In the genomic region with DNA sequence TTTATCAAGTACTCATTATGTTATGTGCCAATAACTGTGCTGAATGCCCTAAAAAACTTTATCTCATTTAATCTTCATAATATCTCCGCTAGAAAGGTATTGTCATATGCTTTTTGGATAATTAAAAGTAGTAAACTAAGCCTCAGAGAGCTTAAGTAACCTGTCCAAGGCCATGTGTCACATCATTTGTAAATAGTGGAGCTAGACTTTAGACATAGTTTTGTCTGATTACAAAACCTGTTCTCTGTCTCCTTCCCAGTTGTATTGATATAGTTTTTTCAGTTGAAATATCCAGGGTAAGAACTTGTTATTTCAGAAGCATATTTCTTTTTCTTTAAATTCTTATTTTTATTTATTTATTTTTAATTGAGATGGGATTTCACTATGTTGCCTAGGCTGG, we compare ENCODE assay signal across 22 cellular contexts.
DNase-seq lines count a peak whose midpoint lies in the region; ATAC-seq, FAIRE-seq and TF ChIP-seq lines count a peak whose summit lies in the region.
"Had no signal": no experiment of that assay in that cellular context is flagged by ENCODE, and none has a peak within 500 bp of the region (broad histone marks: within the 10 kb centered on the region; RNA-seq: fewer than 3 reads in every experiment).

No MANE protein-coding gene starts in this region.

- no peak overlapping the region for H3K9ac ChIP-seq in mammary epithelial cell (ENCODE audit: insufficient read depth, low read length)
- H3K9ac ChIP-seq in HepG2 (ENCODE audit: insufficient read depth, low read depth, low read length), result no peak overlapping the region
- H3K9ac ChIP-seq: BLaER1 treated with 17β-estradiol and CSF1 and Interleukin-3, amounts not matched to agents 10 nM and 100 nM had no signal

- no peak overlapping the region for H3K4me3 Mint-ChIP-seq in MCF 10A (ENCODE audit: unreplicated experiment)
- no peak overlapping the region for H3K4me3 Mint-ChIP-seq in CD8-positive, alpha-beta T cell
- H3K4me3 Mint-ChIP-seq: B cell; CD4-positive, alpha-beta T cell; CD8-positive, alpha-beta memory T cell had no signal

- DNase-seq in MCF 10A (ENCODE audit: unreplicated experiment) (no peak), mammary epithelial cell (no peak), HepG2 (ENCODE audit: low spot score) (peak; percentile 9), right lobe of liver (no peak), ovary (no peak)
- no peak for DNase-seq in CD8-positive, alpha-beta T cell
- DNase-seq: AML-193; CD4-positive, alpha-beta T cell; CD8-positive, alpha-beta memory T cell; COR-L47; DMS 273 treated with DMSO at 0.1 percent for 48 hours; DMS153; DMS79 treated with DMSO at 0.1 percent for 48 hours; GF-D8 had no signal

- no peak for ATAC-seq in HepG2
- ATAC-seq in right lobe of liver, result peak; percentile 47 to 86 (median 67)
- ATAC-seq in CD8-positive, alpha-beta T cell, result no peak
- ATAC-seq: A549 had no signal

- H3K9me3 ChIP-seq in mammary epithelial cell (replicated peaks; ENCODE audit: insufficient read depth, low read length) (peaks cover 5% of the 10 kb centered on the region), HepG2 (ENCODE audit: low read length) (peaks cover 8% of the 10 kb centered on the region; the same call in 1 of the 2 replicates), right lobe of liver (peaks cover 0 to 7% (median 0%) of the 10 kb centered on the region in 4 donors), ovary (no peaks in the 10 kb centered on the region)
- no peaks in the 10 kb centered on the region for H3K9me3 ChIP-seq in CD8-positive, alpha-beta T cell (ENCODE audit: low read length)

- H3K4me1 Mint-ChIP-seq in MCF 10A (ENCODE audit: insufficient read depth, unreplicated experiment), result peaks cover 22% of the 10 kb centered on the region
- H3K4me1 Mint-ChIP-seq in CD8-positive, alpha-beta T cell (ENCODE audit: low read depth), result no peaks in the 10 kb centered on the region
- H3K4me1 Mint-ChIP-seq: B cell; CD8-positive, alpha-beta memory T cell had no signal

- intact Hi-C loops in MCF 10A (cut with micrococcal nuclease) (loop anchor here (5.0 kb wide), 1 partner anchor 63 kb away; no protein-coding TSS in a partner anchor), mammary epithelial cell (cut with micrococcal nuclease) (loop anchor here (5.0 kb wide), 2 partner anchors 103 to 183 kb away; no protein-coding TSS in a partner anchor), HepG2 (cut with micrococcal nuclease; ENCODE audit: unreplicated experiment) (no loop called here), right lobe of liver (cut with DNase I) (no loop called here), ovary (cut with DNase I) (no loop called here)
- intact Hi-C loops in CD8-positive, alpha-beta T cell (cut with DNase I, micrococcal nuclease), result no loop called here

- in situ Hi-C loops in mammary epithelial cell (cut with MboI; ENCODE audit: low sequenced_read_pairs in 2 of 2), result no loop called here
- in situ Hi-C loops in HepG2 (cut with HindIII; ENCODE audit: extremely low pct_ligation_motif_present, low pct_unique_long_range_greater_than_20kb), result no loop called here

- H3K27ac ChIP-seq in mammary epithelial cell (ENCODE audit: insufficient read depth, low read depth, low read length) (no peak overlapping the region), HepG2 (ENCODE audit: extremely low read length, insufficient read depth, low read length) (no peak overlapping the region), right lobe of liver (no peak overlapping the region), ovary (no peak overlapping the region)
- no peak overlapping the region for H3K27ac ChIP-seq in CD8-positive, alpha-beta T cell (ENCODE audit: low read depth, low read length)
- H3K27ac ChIP-seq: 22Rv1; A549; BLaER1 treated with 17β-estradiol and CSF1 and Interleukin-3, amounts not matched to agents 10 nM and 100 nM; C4-2B had no signal

- H3K9me3 Mint-ChIP-seq in MCF 10A (ENCODE audit: unreplicated experiment), result peaks cover 13% of the 10 kb centered on the region
- H3K9me3 Mint-ChIP-seq in CD8-positive, alpha-beta T cell, result peaks cover 11% of the 10 kb centered on the region

- TF ChIP-seq CTCF in MCF 10A (IDR thresholded peaks at IDR 0.05; ENCODE audit: unreplicated experiment), result no peak
- no peak for TF ChIP-seq CTCF in mammary epithelial cell (conservative IDR thresholded peaks at IDR 0.05 in 1 of 2, IDR thresholded peaks at IDR 0.05 in 1 of 2; ENCODE audit: extremely low read depth in 1 of 2, insufficient read depth in 1 of 2, low read depth in 1 of 2, low read length in 2 of 2)
- TF ChIP-seq CTCF in HepG2 (CRISPR knock-in tag; IDR thresholded peaks at IDR 0.05), result no peak
- TF ChIP-seq CTCF in right lobe of liver (IDR thresholded peaks at IDR 0.05), result no peak
- no peak for TF ChIP-seq CTCF in CD8-positive, alpha-beta T cell (IDR thresholded peaks at IDR 0.05)
- TF ChIP-seq CTCF in ovary (IDR thresholded peaks at IDR 0.05), result no peak

- H3K79me2 ChIP-seq in mammary epithelial cell (ENCODE audit: insufficient read depth, low read length) (peaks cover 12% of the 10 kb centered on the region), HepG2 (ENCODE audit: insufficient read depth, low read length) (no peaks in the 10 kb centered on the region)

- TF ChIP-seq POLR2A in HepG2 (IDR thresholded peaks at IDR 0.05; ENCODE audit: insufficient read depth in 1 of 2, low read depth in 2 of 2, low read length in 2 of 2) (no peak), right lobe of liver (IDR thresholded peaks at IDR 0.05) (no peak), ovary (IDR thresholded peaks at IDR 0.05) (no peak)

- dilution Hi-C loops in mammary epithelial cell (cut with HindIII; ENCODE audit: low sequenced_read_pairs), result no loop called here

- H3K4me2 ChIP-seq in mammary epithelial cell (ENCODE audit: insufficient read depth, low read depth, low read length) (no peak overlapping the region), HepG2 (ENCODE audit: low read depth, low read length) (no peak overlapping the region)
- H3K4me2 ChIP-seq: A549; BLaER1 treated with 17β-estradiol and CSF1 and Interleukin-3, amounts not matched to agents 10 nM and 100 nM had no signal

- POLR2A ChIA-PET in MCF 10A (lab: Yijun Ruan, JAX), result interaction anchor here (0.5 to 1.1 kb wide), 2 partner anchors 102 to 235 kb away, joined by 3 to 5 read pairs; no protein-coding TSS in a partner anchor
- POLR2A ChIA-PET in HepG2 (lab: Yijun Ruan, JAX), result no interaction called here
- POLR2A ChIA-PET in CD8-positive, alpha-beta T cell (lab: Charles Lee), result no interaction called here

- WGBS in mammary epithelial cell (ENCODE audit: low coverage, missing lambda C conversion rate), result 94% methylated on average over 1 of the region's 1 CpG
- 8% methylated on average over 1 of the region's 1 CpG for WGBS in HepG2 (ENCODE audit: low lambda C conversion rate)
- WGBS in right lobe of liver (ENCODE audit: insufficient coverage, low coverage, low lambda C conversion rate, missing lambda C conversion rate), result 19% methylated on average over 1 of the region's 1 CpG
- 85 to 86% (median 85%) methylated on average over 1 of the region's 1 CpG for WGBS in ovary, 3 donors

- H3K27me3 ChIP-seq in mammary epithelial cell (ENCODE audit: insufficient read depth, low read length) (no peaks in the 10 kb centered on the region), HepG2 (ENCODE audit: control insufficient read depth in 1 of 2, insufficient read depth in 2 of 2, low read length in 2 of 2) (no peaks in the 10 kb centered on the region), right lobe of liver (no peaks in the 10 kb centered on the region), ovary (no peaks in the 10 kb centered on the region)
- no peaks in the 10 kb centered on the region for H3K27me3 ChIP-seq in CD8-positive, alpha-beta T cell (ENCODE audit: insufficient read depth, low read length)
- H3K27me3 ChIP-seq: BLaER1 treated with 17β-estradiol and CSF1 and Interleukin-3, amounts not matched to agents 10 nM and 100 nM had no signal

- BruUV-seq in MCF 10A (replicated peaks; lab: Mats Ljungman, UMichigan) (no TSS peak), mammary epithelial cell (replicated peaks; lab: Mats Ljungman, UMichigan) (no TSS peak), HepG2 (replicated peaks; lab: Mats Ljungman, UMichigan) (no TSS peak)

- H3K27ac Mint-ChIP-seq in MCF 10A (ENCODE audit: low read depth, unreplicated experiment), result peak overlapping the region; percentile 54
- no peak overlapping the region for H3K27ac Mint-ChIP-seq in CD8-positive, alpha-beta T cell
- H3K27ac Mint-ChIP-seq: B cell; CD4-positive, alpha-beta T cell; CD8-positive, alpha-beta memory T cell had no signal

- H3K27me3 Mint-ChIP-seq in MCF 10A (ENCODE audit: insufficient read depth, unreplicated experiment), result no peaks in the 10 kb centered on the region
- no peaks in the 10 kb centered on the region for H3K27me3 Mint-ChIP-seq in CD8-positive, alpha-beta T cell (ENCODE audit: low read depth)
- H3K27me3 Mint-ChIP-seq: B cell; CD4-positive, alpha-beta T cell; CD8-positive, alpha-beta memory T cell had no signal

- CTCF ChIA-PET in MCF 10A (lab: Yijun Ruan, JAX), result interaction anchor here (0.6 to 0.7 kb wide), 3 partner anchors 124 to 157 kb away, joined by 3 read pairs; no protein-coding TSS in a partner anchor
- CTCF ChIA-PET in mammary epithelial cell (lab: Charles Lee; ENCODE audit: low non-redundant PET), result no interaction called here
- CTCF ChIA-PET in HepG2 (lab: Yijun Ruan, JAX; ENCODE audit: low intra/inter-chr PET ratio, low total read pairs), result no interaction called here
- CTCF ChIA-PET in CD8-positive, alpha-beta T cell (lab: Charles Lee), result no interaction called here

- no peak for FAIRE-seq in HepG2 (lab: Jason Lieb, UNC)
- FAIRE-seq: A549, G401.6, GM12891, GM19239 had no signal

- H3K36me3 ChIP-seq in mammary epithelial cell (ENCODE audit: insufficient read depth, low read length), result peaks cover 2% of the 10 kb centered on the region
- H3K36me3 ChIP-seq in HepG2 (replicated peaks in 1 of 2; ENCODE audit: control insufficient read depth in 1 of 2, insufficient read depth in 2 of 2, low read length in 2 of 2), result no peaks in the 10 kb centered on the region
- no peaks in the 10 kb centered on the region for H3K36me3 ChIP-seq in right lobe of liver
- no peaks in the 10 kb centered on the region for H3K36me3 ChIP-seq in CD8-positive, alpha-beta T cell (ENCODE audit: insufficient read depth, low read length)
- H3K36me3 ChIP-seq in ovary, result no peaks in the 10 kb centered on the region

- H2AFZ ChIP-seq in mammary epithelial cell (ENCODE audit: low read depth, low read length) (no peak overlapping the region), HepG2 (ENCODE audit: low read length) (no peak overlapping the region)

- no peak for TF ChIP-seq RAD21 in HepG2 (CRISPR knock-in tag; IDR thresholded peaks at IDR 0.05)

- H3K36me3 Mint-ChIP-seq in MCF 10A (ENCODE audit: insufficient read depth, unreplicated experiment), result no peaks in the 10 kb centered on the region
- H3K36me3 Mint-ChIP-seq in CD8-positive, alpha-beta T cell, result no peaks in the 10 kb centered on the region
- H3K36me3 Mint-ChIP-seq: CD8-positive, alpha-beta memory T cell had no signal

- TF ChIP-seq EP300 in HepG2 (IDR thresholded peaks at IDR 0.05; ENCODE audit: low read depth in 2 of 2, low read length in 2 of 2), result no peak
- TF ChIP-seq EP300 in HepG2 (CRISPR knock-in tag; IDR thresholded peaks at IDR 0.05; ENCODE audit: borderline replicate concordance), result no peak
- no peak for TF ChIP-seq EP300 in ovary (IDR thresholded peaks at IDR 0.05)

- H3K4me3 ChIP-seq in mammary epithelial cell (replicated peaks in 1 of 3; ENCODE audit: insufficient read depth in 1 of 3, low read depth in 2 of 3, low read length in 3 of 3) (no peak overlapping the region), HepG2 (replicated peaks in 1 of 3; ENCODE audit: insufficient read depth in 1 of 3, low read depth in 2 of 3, low read length in 3 of 3) (no peak overlapping the region), right lobe of liver (no peak overlapping the region), ovary (no peak overlapping the region)
- no peak overlapping the region for H3K4me3 ChIP-seq in CD8-positive, alpha-beta T cell (ENCODE audit: low read depth, low read length)
- H3K4me3 ChIP-seq: A549; BLaER1 treated with 17β-estradiol and CSF1 and Interleukin-3, amounts not matched to agents 10 nM and 100 nM had no signal

- H4K20me1 ChIP-seq in mammary epithelial cell (ENCODE audit: insufficient read depth, low read length), result no peaks in the 10 kb centered on the region
- no peaks in the 10 kb centered on the region for H4K20me1 ChIP-seq in HepG2 (ENCODE audit: insufficient read depth, low read length)
- H4K20me1 ChIP-seq: BLaER1 treated with 17β-estradiol and CSF1 and Interleukin-3, amounts not matched to agents 10 nM and 100 nM had no signal

- peaks cover 24% of the 10 kb centered on the region for H3K4me1 ChIP-seq in mammary epithelial cell (ENCODE audit: insufficient read depth, low read length)
- no peaks in the 10 kb centered on the region for H3K4me1 ChIP-seq in HepG2 (ENCODE audit: insufficient read depth, low read length)
- H3K4me1 ChIP-seq in right lobe of liver, result no peaks in the 10 kb centered on the region
- H3K4me1 ChIP-seq in CD8-positive, alpha-beta T cell (ENCODE audit: insufficient read depth, low read length), result no peaks in the 10 kb centered on the region
- H3K4me1 ChIP-seq in ovary (ENCODE audit: insufficient read depth), result no peaks in the 10 kb centered on the region
- H3K4me1 ChIP-seq: A549; BLaER1 treated with 17β-estradiol and CSF1 and Interleukin-3, amounts not matched to agents 10 nM and 100 nM had no signal

Comparison
In these comparisons a context has a peak if more than half of its experiments do, and no peak if none do; other contexts are left out.
1. ATAC-seq: peak in right lobe of liver (4 of 4); none in HepG2 (single experiment) and CD8-positive, alpha-beta T cell (single experiment).
2. intact Hi-C loops: an anchor here in MCF 10A (5.0 kb wide) and mammary epithelial cell (5.0 kb wide); none called in HepG2, right lobe of liver, CD8-positive, alpha-beta T cell and ovary.